Comparison of ENCODE assay signal across 8 cellular contexts in the genomic region with DNA sequence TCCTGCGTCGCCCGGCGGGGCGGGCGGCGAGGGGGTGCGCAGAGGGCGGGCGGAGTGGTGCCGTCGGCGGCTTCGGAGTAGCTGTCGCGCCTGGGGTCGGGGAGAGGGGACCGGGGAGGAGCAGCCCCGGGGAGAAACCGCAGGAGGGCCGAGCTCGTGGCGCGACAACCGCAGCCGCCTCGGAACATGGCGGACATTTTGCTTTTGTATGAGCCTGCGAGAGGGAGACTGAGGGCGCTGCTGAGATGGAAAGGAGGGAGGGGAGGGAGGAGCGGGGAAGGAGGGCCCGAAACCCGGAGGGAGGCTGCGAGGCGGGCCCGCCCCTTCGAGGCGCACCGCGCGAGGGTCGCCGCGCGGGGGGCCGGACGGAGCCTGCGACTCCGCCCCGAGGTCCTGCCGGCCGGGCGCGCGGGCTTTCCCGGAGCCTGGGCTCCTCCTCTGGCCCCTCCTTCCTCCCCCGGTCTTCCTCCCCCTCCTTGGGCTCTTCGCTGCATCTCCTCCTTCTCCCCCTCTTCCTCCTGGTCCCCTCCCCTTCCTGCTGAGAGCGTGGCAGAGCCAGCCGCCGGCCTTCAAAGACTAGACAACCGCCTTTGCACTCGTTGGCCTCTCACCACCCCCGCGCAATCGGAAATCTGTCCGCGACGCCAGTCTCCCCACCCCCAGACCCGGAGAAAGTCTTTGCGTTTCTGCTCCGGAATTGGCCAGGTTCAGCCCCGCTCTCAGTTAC. TPM values are rescaled to one million over a fixed set of nuclear protein-coding genes. Genes with fewer than 3 reads are reported as not detected.
A peak's percentile ranks its signal among the peaks of the same experiment; 100 is the strongest.
DNase-seq lines count a peak whose midpoint lies in the region; FAIRE-seq and TF ChIP-seq lines count a peak whose summit lies in the region.

No MANE protein-coding gene starts in this region.

- no peaks in the 10 kb centered on the region for H3K4me1 ChIP-seq in suprapubic skin

- TF ChIP-seq POLR2A in suprapubic skin (IDR thresholded peaks at IDR 0.05): peak in 1 of 2 donors; percentile 33

- no peak for TF ChIP-seq CTCF in suprapubic skin (IDR thresholded peaks at IDR 0.05)

- H3K9me3 ChIP-seq in MG63 (no peaks in the 10 kb centered on the region), suprapubic skin (no peaks in the 10 kb centered on the region)

- no peak for FAIRE-seq in frontal cortex (lab: Jason Lieb, UNC)

- DNase-seq in ELR (ENCODE audit: low read depth) (peak; percentile 88), H7 (peak; percentile 83), MG63 (peak; percentile 88), SIG-M5 treated with dmso at 0.1 percent for 504 hours (lab: John Stamatoyannopoulos, UW; ENCODE audit: unreplicated experiment) (peak; percentile 92), frontal cortex (ENCODE audit: low spot score in 2 of 2) (peak; percentile 58 to 67), occipital lobe (lab: John Stamatoyannopoulos, UW) (peak; percentile 67), suprapubic skin (ENCODE audit: low spot score in 2 of 2) (peak; percentile 85)
- DNase-seq in activated naive CD4-positive, alpha-beta T cell (lab: John Stamatoyannopoulos, UW): peak; percentile 52 to 72 (median 59)

- H3K4me3 ChIP-seq in H7 (ENCODE audit: insufficient read depth, low read depth, low read length) (peak overlapping the region; percentile 77), MG63 (peak overlapping the region; percentile 64), suprapubic skin (peak overlapping the region; percentile 75)

- H3K36me3 ChIP-seq in H7 (replicated peaks; ENCODE audit: control insufficient read depth, insufficient read depth, low read length) (no peaks in the 10 kb centered on the region), MG63 (no peaks in the 10 kb centered on the region), suprapubic skin (no peaks in the 10 kb centered on the region)

- TF ChIP-seq EP300 in suprapubic skin (IDR thresholded peaks at IDR 0.05): no peak

- WGBS in suprapubic skin: 45% methylated on average over 67 of the region's 73 CpGs

- no peaks in the 10 kb centered on the region for H3K27me3 ChIP-seq in H7 (ENCODE audit: control insufficient read depth, insufficient read depth, low read length)
- H3K27me3 ChIP-seq in MG63: no peaks in the 10 kb centered on the region
- no peaks in the 10 kb centered on the region for H3K27me3 ChIP-seq in suprapubic skin

- peak overlapping the region; percentile 94 for H3K27ac ChIP-seq in suprapubic skin

RNA-seq across cellular contexts. Expression of a gene that starts 1.1 kb away (rescaled TPM):
- 12.4 and 18.8 TPM in 2 replicates for total RNA-seq in H7 (2014; rRNA removed; shearing (Covaris generic))
- 1.4 and 2.3 TPM in 2 replicates for total RNA-seq in MG63 (2014; rRNA removed; shearing (Covaris generic); ENCODE audit: low replicate concordance)
- total RNA-seq in frontal cortex: 30.6 TPM
- total RNA-seq in occipital lobe: 33.1 TPM
- total RNA-seq in suprapubic skin: 10 to 100 TPM in 2 of 4 donors, 1 to 10 TPM in 2; 9.2 to 28.8 (median 12.6) TPM

Comparison
In these comparisons a context has a peak if more than half of its experiments do, and no peak if none do; other contexts are left out.
1. Peak in every context shown above with its lines: DNase-seq, H3K4me3 ChIP-seq and H3K27ac ChIP-seq.